Comparison of ENCODE assay signal across 1 cellular context in the genomic region with DNA sequence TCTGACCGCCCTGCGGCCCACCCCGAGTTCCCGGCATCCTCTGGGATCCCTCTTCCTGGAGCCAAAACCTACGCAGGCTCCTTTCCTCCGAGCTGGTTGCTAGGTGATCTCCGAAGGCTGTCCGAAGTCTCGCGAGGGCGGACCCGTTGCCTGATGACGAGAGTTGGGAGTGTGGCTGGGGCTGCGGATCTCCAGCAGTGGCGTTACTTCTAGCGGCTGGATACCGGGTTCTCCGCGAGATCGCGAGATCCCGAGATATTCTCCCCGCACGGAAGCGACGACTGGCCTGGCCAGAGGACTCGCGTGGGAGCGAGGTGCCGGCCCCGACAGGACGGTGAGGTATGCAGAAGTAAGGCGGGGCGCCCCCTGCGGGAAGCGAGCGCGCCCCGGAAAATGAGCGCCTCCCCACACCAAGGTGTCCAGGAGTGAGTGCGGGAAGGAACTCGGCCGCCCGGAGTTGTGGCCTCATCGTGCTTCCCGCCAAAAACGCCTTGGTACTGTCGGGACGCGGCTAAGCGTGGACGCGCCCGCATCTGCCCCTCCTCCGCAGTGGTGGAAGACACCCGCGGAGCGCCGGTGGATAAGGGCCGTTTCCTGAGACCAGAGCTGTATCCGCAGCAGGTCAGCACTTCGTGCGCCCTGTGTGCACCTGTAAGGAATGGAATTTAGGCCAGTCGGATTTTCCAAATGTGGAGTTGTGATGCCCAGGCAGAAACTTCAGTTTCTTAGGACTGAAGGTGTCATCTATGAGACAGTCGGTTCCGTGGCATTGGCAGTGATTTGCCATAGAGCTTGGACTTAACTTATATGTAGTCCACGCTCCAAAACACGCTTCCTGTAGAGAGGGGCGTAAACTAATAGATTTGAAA.
A peak's percentile ranks its signal among the peaks of the same experiment; 100 is the strongest.
TF ChIP-seq lines count a peak whose summit lies in the region.

A gene (plus strand): TSS at position 146 of the 869 bp plus-strand sequence. CDS start 1,426 bp downstream, outside the sequence.

TF ChIP-seq in HEK293, 187 proteins besides CTCF, POLR2A, EP300 and RAD21 (continued from another document and continues in another):
- TF ChIP-seq, protein P1, sequence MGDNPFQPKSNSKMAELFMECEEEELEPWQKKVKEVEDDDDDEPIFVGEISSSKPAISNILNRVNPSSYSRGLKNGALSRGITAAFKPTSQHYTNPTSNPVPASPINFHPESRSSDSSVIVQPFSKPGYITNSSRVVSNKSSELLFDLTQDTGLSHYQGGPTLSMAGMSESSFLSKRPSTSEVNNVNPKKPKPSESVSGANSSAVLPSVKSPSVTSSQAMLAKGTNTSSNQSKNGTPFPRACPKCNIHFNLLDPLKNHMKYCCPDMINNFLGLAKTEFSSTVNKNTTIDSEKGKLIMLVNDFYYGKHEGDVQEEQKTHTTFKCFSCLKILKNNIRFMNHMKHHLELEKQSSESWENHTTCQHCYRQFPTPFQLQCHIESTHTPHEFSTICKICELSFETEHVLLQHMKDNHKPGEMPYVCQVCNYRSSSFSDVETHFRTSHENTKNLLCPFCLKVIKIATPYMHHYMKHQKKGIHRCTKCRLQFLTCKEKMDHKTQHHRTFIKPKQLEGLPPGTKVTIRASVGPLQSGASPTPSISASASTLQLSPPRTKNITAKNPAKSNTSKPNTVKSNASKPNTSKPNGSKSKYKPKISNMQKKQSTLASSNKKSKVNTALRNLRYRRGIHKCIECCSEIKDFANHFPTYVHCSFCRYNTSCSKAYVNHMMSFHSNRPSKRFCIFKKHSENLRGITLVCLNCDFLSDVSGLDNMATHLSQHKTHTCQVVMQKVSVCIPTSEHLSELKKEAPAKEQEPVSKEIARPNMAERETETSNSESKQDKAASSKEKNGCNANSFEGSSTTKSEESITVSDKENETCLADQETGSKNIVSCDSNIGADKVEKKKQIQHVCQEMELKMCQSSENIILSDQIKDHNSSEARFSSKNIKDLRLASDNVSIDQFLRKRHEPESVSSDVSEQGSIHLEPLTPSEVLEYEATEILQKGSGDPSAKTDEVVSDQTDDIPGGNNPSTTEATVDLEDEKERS (tag by site-specific recombination; IDR thresholded peaks at IDR 0.05), result 0 out of 2 replicates have a peak, but pooled peaks have one; percentile 31
- TF ChIP-seq, protein P2, sequence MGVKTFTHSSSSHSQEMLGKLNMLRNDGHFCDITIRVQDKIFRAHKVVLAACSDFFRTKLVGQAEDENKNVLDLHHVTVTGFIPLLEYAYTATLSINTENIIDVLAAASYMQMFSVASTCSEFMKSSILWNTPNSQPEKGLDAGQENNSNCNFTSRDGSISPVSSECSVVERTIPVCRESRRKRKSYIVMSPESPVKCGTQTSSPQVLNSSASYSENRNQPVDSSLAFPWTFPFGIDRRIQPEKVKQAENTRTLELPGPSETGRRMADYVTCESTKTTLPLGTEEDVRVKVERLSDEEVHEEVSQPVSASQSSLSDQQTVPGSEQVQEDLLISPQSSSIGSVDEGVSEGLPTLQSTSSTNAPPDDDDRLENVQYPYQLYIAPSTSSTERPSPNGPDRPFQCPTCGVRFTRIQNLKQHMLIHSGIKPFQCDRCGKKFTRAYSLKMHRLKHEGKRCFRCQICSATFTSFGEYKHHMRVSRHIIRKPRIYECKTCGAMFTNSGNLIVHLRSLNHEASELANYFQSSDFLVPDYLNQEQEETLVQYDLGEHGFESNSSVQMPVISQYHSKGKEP (tag by site-specific recombination; IDR thresholded peaks at IDR 0.05), result no peak
- TF ChIP-seq, protein P3, sequence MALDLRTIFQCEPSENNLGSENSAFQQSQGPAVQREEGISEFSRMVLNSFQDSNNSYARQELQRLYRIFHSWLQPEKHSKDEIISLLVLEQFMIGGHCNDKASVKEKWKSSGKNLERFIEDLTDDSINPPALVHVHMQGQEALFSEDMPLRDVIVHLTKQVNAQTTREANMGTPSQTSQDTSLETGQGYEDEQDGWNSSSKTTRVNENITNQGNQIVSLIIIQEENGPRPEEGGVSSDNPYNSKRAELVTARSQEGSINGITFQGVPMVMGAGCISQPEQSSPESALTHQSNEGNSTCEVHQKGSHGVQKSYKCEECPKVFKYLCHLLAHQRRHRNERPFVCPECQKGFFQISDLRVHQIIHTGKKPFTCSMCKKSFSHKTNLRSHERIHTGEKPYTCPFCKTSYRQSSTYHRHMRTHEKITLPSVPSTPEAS (tag by site-specific recombination; IDR thresholded peaks at IDR 0.05), result peak; percentile 44; the same call in 1 of the 2 replicates
- peak; percentile 96 for TF ChIP-seq ZNF2 (tag by site-specific recombination; IDR thresholded peaks at IDR 0.05)
- peak; percentile 73 for TF ChIP-seq ZNF843 (tag by site-specific recombination; IDR thresholded peaks at IDR 0.05)
- no peak for TF ChIP-seq ZNF211 (tag by site-specific recombination; IDR thresholded peaks at IDR 0.05; ENCODE audit: low read depth)
- no peak for TF ChIP-seq FEZF1 (tag by site-specific recombination; IDR thresholded peaks at IDR 0.05)
- TF ChIP-seq, protein P4, sequence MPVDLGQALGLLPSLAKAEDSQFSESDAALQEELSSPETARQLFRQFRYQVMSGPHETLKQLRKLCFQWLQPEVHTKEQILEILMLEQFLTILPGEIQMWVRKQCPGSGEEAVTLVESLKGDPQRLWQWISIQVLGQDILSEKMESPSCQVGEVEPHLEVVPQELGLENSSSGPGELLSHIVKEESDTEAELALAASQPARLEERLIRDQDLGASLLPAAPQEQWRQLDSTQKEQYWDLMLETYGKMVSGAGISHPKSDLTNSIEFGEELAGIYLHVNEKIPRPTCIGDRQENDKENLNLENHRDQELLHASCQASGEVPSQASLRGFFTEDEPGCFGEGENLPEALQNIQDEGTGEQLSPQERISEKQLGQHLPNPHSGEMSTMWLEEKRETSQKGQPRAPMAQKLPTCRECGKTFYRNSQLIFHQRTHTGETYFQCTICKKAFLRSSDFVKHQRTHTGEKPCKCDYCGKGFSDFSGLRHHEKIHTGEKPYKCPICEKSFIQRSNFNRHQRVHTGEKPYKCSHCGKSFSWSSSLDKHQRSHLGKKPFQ (tag by site-specific recombination; IDR thresholded peaks at IDR 0.05), result peak; percentile 33; the same call in 1 of the 2 replicates
- TF ChIP-seq SP3 (tag by site-specific recombination; IDR thresholded peaks at IDR 0.05), result peak; percentile 51
- TF ChIP-seq ZNF423 (tag by site-specific recombination; IDR thresholded peaks at IDR 0.05), result 0 out of 2 replicates have a peak, but pooled peaks have one; percentile 61
- no peak for TF ChIP-seq ZNF548 (tag by site-specific recombination; IDR thresholded peaks at IDR 0.05)
- TF ChIP-seq ZNF140 (tag by site-specific recombination; IDR thresholded peaks at IDR 0.05), result no peak
- TF ChIP-seq ZNF24 (tag by site-specific recombination; IDR thresholded peaks at IDR 0.05), result peak; percentile 90
- peak; percentile 48; the same call in 1 of the 2 replicates for TF ChIP-seq GLIS1 (tag by site-specific recombination; IDR thresholded peaks at IDR 0.05)
- peak; percentile 93 for TF ChIP-seq ZSCAN30 (tag by site-specific recombination; IDR thresholded peaks at IDR 0.05)
- peak; percentile 71 for TF ChIP-seq ZIC2 (tag by site-specific recombination; IDR thresholded peaks at IDR 0.05)
- peak; percentile 99 for TF ChIP-seq ZNF10 (tag by site-specific recombination; IDR thresholded peaks at IDR 0.05)
- TF ChIP-seq KLF16 (tag by site-specific recombination; IDR thresholded peaks at IDR 0.05), result peak; percentile 80
- TF ChIP-seq ZNF335 (tag by site-specific recombination; conservative IDR thresholded peaks at IDR 0.05), result peak; percentile 91
- no peak for TF ChIP-seq ZNF837 (tag by site-specific recombination; IDR thresholded peaks at IDR 0.05)
- peak; percentile 65; the same call in 1 of the 2 replicates for TF ChIP-seq ZNF792 (tag by site-specific recombination; IDR thresholded peaks at IDR 0.05)
- peak; percentile 90 for TF ChIP-seq KLF8 (tag by site-specific recombination; IDR thresholded peaks at IDR 0.05)
- peak; percentile 33; the same call in 1 of the 2 replicates for TF ChIP-seq REPIN1 (tag by site-specific recombination; IDR thresholded peaks at IDR 0.05; ENCODE audit: low read depth)
- TF ChIP-seq, protein P5, sequence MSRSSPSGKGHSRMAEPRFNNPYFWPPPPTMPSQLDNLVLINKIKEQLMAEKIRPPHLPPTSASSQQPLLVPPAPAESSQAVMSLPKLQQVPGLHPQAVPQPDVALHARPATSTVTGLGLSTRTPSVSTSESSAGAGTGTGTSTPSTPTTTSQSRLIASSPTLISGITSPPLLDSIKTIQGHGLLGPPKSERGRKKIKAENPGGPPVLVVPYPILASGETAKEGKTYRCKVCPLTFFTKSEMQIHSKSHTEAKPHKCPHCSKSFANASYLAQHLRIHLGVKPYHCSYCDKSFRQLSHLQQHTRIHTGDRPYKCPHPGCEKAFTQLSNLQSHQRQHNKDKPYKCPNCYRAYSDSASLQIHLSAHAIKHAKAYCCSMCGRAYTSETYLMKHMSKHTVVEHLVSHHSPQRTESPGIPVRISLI (tag by site-specific recombination; IDR thresholded peaks at IDR 0.05), result 0 out of 2 replicates have a peak, but pooled peaks have one; percentile 38
- TF ChIP-seq ZBTB20 (tag by site-specific recombination; IDR thresholded peaks at IDR 0.05), result peak; percentile 70; the same call in 1 of the 2 replicates
- TF ChIP-seq ZXDB (tag by site-specific recombination; IDR thresholded peaks at IDR 0.05), result peak; percentile 96
- TF ChIP-seq BCL11B (tag by site-specific recombination; IDR thresholded peaks at IDR 0.05; ENCODE audit: low read depth), result peak; percentile 29; the same call in 1 of the 2 replicates
- TF ChIP-seq ZNF350 (tag by site-specific recombination; IDR thresholded peaks at IDR 0.05), result no peak
- peak; percentile 20; the same call in 1 of the 2 replicates for TF ChIP-seq ZNF121 (tag by site-specific recombination; IDR thresholded peaks at IDR 0.05)
- TF ChIP-seq, protein P6, sequence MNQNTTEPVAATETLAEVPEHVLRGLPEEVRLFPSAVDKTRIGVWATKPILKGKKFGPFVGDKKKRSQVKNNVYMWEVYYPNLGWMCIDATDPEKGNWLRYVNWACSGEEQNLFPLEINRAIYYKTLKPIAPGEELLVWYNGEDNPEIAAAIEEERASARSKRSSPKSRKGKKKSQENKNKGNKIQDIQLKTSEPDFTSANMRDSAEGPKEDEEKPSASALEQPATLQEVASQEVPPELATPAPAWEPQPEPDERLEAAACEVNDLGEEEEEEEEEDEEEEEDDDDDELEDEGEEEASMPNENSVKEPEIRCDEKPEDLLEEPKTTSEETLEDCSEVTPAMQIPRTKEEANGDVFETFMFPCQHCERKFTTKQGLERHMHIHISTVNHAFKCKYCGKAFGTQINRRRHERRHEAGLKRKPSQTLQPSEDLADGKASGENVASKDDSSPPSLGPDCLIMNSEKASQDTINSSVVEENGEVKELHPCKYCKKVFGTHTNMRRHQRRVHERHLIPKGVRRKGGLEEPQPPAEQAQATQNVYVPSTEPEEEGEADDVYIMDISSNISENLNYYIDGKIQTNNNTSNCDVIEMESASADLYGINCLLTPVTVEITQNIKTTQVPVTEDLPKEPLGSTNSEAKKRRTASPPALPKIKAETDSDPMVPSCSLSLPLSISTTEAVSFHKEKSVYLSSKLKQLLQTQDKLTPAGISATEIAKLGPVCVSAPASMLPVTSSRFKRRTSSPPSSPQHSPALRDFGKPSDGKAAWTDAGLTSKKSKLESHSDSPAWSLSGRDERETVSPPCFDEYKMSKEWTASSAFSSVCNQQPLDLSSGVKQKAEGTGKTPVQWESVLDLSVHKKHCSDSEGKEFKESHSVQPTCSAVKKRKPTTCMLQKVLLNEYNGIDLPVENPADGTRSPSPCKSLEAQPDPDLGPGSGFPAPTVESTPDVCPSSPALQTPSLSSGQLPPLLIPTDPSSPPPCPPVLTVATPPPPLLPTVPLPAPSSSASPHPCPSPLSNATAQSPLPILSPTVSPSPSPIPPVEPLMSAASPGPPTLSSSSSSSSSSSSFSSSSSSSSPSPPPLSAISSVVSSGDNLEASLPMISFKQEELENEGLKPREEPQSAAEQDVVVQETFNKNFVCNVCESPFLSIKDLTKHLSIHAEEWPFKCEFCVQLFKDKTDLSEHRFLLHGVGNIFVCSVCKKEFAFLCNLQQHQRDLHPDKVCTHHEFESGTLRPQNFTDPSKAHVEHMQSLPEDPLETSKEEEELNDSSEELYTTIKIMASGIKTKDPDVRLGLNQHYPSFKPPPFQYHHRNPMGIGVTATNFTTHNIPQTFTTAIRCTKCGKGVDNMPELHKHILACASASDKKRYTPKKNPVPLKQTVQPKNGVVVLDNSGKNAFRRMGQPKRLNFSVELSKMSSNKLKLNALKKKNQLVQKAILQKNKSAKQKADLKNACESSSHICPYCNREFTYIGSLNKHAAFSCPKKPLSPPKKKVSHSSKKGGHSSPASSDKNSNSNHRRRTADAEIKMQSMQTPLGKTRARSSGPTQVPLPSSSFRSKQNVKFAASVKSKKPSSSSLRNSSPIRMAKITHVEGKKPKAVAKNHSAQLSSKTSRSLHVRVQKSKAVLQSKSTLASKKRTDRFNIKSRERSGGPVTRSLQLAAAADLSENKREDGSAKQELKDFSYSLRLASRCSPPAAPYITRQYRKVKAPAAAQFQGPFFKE (tag by site-specific recombination; IDR thresholded peaks at IDR 0.05; ENCODE audit: borderline replicate concordance), result no peak
- no peak; the same call in 1 of the 2 replicates for TF ChIP-seq ZNF585B (tag by site-specific recombination; IDR thresholded peaks at IDR 0.05)
- peak; percentile 59; the same call in 1 of the 2 replicates for TF ChIP-seq TRIM28 (IDR thresholded peaks at IDR 0.05; ENCODE audit: borderline replicate concordance, low read length)
- TF ChIP-seq ZNF221 (tag by site-specific recombination; IDR thresholded peaks at IDR 0.05; ENCODE audit: borderline replicate concordance), result peak; percentile 55; the same call in 1 of the 2 replicates
- TF ChIP-seq ZNF76 (tag by site-specific recombination; IDR thresholded peaks at IDR 0.05; ENCODE audit: borderline replicate concordance, low read depth), result peak; percentile 93
- TF ChIP-seq, protein P7, sequence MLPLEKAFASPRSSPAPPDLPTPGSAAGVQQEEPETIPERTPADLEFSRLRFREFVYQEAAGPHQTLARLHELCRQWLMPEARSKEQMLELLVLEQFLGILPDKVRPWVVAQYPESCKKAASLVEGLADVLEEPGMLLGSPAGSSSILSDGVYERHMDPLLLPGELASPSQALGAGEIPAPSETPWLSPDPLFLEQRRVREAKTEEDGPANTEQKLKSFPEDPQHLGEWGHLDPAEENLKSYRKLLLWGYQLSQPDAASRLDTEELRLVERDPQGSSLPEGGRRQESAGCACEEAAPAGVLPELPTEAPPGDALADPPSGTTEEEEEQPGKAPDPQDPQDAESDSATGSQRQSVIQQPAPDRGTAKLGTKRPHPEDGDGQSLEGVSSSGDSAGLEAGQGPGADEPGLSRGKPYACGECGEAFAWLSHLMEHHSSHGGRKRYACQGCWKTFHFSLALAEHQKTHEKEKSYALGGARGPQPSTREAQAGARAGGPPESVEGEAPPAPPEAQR (tag by site-specific recombination; IDR thresholded peaks at IDR 0.05), result peak; percentile 56; the same call in 1 of the 2 replicates
- TF ChIP-seq KLF7 (tag by site-specific recombination; IDR thresholded peaks at IDR 0.05; ENCODE audit: borderline replicate concordance), result 0 out of 2 replicates have a peak, but pooled peaks have one; percentile 63
- TF ChIP-seq ZNF157 (tag by site-specific recombination; IDR thresholded peaks at IDR 0.05), result 0 out of 2 replicates have a peak, but pooled peaks have one; percentile 20
- no peak for TF ChIP-seq ZNF433 (tag by site-specific recombination; IDR thresholded peaks at IDR 0.05; ENCODE audit: low read depth)
- TF ChIP-seq ZNF610 (tag by site-specific recombination; IDR thresholded peaks at IDR 0.05; ENCODE audit: borderline replicate concordance), result peak; percentile 7; the same call in 1 of the 2 replicates
- TF ChIP-seq ZNF621 (tag by site-specific recombination; IDR thresholded peaks at IDR 0.05), result no peak
- TF ChIP-seq, protein P8, sequence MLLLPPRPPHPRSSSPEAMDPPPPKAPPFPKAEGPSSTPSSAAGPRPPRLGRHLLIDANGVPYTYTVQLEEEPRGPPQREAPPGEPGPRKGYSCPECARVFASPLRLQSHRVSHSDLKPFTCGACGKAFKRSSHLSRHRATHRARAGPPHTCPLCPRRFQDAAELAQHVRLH (tag by site-specific recombination; IDR thresholded peaks at IDR 0.05), result peak; percentile 58; the same call in 1 of the 2 replicates
- TF ChIP-seq ZNF529 (tag by site-specific recombination; IDR thresholded peaks at IDR 0.05; ENCODE audit: insufficient replicate concordance), result no peak
